ENCODE assay signal across 26 cellular contexts in the genomic region with DNA sequence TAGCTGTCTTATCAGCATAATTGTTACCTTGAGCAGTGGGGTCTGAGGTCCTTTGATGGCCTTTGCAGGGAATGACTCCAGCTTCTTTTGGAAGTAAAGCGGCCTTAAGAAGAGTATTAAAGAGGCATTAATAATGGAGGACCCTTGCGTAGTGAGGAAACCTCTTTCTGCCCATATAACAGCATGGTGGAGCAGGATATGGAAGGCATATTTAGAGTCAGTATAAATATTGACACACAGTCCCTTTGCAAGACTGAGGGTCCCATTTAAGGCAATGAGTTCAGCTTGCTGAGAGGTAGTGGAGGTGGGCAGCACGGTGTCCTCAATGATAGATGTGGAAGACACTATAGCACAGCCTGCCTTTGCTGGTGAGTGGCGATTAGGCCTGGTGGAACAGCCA. TPM values are rescaled to one million over a fixed set of nuclear protein-coding genes. Genes with fewer than 3 reads are reported as not detected.
"Had no signal": no experiment of that assay in that cellular context is flagged by ENCODE, and none has a peak within 500 bp of the region (broad histone marks: within the 10 kb centered on the region; RNA-seq: fewer than 3 reads in every experiment).

No MANE protein-coding gene starts in this region.

- H3K9me3 ChIP-seq: colonic mucosa, gastrocnemius medialis, heart right ventricle had no signal

- H3K4me3 ChIP-seq: colonic mucosa, esophagus squamous epithelium, gastrocnemius medialis, heart right ventricle, left lung, lung, mucosa of descending colon had no signal

- H3K27ac ChIP-seq: colonic mucosa, epithelial cell of prostate, esophagus squamous epithelium, gastrocnemius medialis, heart right ventricle, left lung had no signal

- ATAC-seq: effector memory CD8-positive, alpha-beta T cell; esophagus mucosa; gastrocnemius medialis; heart right ventricle; left cardiac atrium; left lung; left ventricle myocardium superior; mucosa of descending colon had no signal

- H3K27me3 ChIP-seq: colonic mucosa, esophagus squamous epithelium, gastrocnemius medialis, heart right ventricle, left lung had no signal

- H3K4me1 ChIP-seq: colonic mucosa, esophagus squamous epithelium, gastrocnemius medialis, heart right ventricle, left lung had no signal

- H3K36me3 ChIP-seq: colonic mucosa, esophagus squamous epithelium, gastrocnemius medialis, heart right ventricle, left lung had no signal

- DNase-seq: colonic mucosa; cortex of kidney; effector CD8-positive, alpha-beta T cell; effector memory CD8-positive, alpha-beta T cell; endodermal cell; erythroblast; esophagus squamous epithelium; foreskin fibroblast; foreskin melanocyte; gastrocnemius medialis; glutamatergic neuron; head of caudate nucleus; heart right ventricle; hippocampal formation; left cardiac atrium; left lung; left ventricle myocardium superior; mammary epithelial cell; mesendoderm; midbrain had no signal

RNA-seq across cellular contexts. Expression of a gene that starts 36.1 kb away (rescaled TPM):
- total RNA-seq: myocyte had no signal
- polyA plus RNA-seq: keratinocyte had no signal
